1 cellular context compared by ENCODE assay signal in the genomic region with DNA sequence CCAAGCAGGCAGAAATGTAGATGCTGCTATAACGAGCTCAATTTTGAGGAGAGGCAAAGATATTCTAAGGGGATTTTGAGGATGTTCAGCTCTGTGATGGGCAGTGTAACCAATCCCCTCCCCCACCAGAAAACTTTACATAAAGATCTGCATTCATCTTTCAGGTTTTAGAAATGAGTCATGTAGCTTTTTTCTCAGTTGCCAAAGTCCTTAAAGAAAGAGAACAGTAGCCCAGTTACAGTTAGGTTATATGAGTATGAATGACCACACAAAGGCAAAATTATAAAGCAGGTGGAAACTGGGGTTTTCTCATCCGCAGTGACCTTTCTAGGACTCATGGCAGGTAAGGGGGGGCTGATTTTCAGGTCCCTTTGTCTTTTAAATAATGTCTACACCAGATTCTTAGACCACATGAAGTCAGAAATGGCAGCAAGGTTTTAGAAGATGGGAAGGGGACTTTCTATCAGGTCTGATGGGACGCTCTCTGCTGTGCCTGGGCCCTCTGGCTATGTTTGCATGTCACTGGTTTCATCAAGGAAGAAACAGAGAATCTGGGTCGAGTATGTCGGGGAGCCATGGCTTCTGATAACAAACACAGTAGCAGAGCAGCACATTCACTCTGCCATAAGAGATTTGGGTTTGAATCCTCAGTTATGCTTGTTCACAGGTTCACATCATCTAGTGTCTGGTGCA.
TF ChIP-seq lines count a peak whose summit lies in the region.

No MANE protein-coding gene starts in this region.

TF ChIP-seq in GM12878, 131 proteins besides CTCF, POLR2A, EP300 and RAD21 (continued from another document and continues in another):
- no peak for TF ChIP-seq ELK1 (IDR thresholded peaks at IDR 0.05; ENCODE audit: low read depth, low read length)
- peak; percentile 49; the same call in 1 of the 2 replicates for TF ChIP-seq PAX5 (IDR thresholded peaks at IDR 0.05; ENCODE audit: borderline replicate concordance, low read depth, low read length)
- peak; percentile 91 for TF ChIP-seq JUNB (IDR thresholded peaks at IDR 0.05)
- TF ChIP-seq CHD2 (IDR thresholded peaks at IDR 0.05; ENCODE audit: borderline replicate concordance, low read depth, low read length) = peak; percentile 40; the same call in 1 of the 2 replicates
- peak; percentile 21 for TF ChIP-seq SP1 (IDR thresholded peaks at IDR 0.05; ENCODE audit: low read depth, low read length)
- TF ChIP-seq MXI1 (IDR thresholded peaks at IDR 0.05; ENCODE audit: low read depth, low read length) = no peak
- peak; percentile 87; the same call in 1 of the 2 replicates for TF ChIP-seq ZBED1 (IDR thresholded peaks at IDR 0.05; ENCODE audit: borderline replicate concordance)
- TF ChIP-seq MEF2A (IDR thresholded peaks at IDR 0.05; ENCODE audit: insufficient read depth, low read depth, low read length) = peak; percentile 64; the same call in 1 of the 2 replicates
- peak; percentile 29 to 54; a peak in 3 of 4 replicates for TF ChIP-seq BHLHE40 (IDR thresholded peaks at IDR 0.05; ENCODE audit: borderline replicate concordance in 1 of 2, low read depth in 2 of 2, low read length in 1 of 2)
- TF ChIP-seq IRF5 (IDR thresholded peaks at IDR 0.05; ENCODE audit: borderline replicate concordance) = no peak
- TF ChIP-seq POU2F2 (IDR thresholded peaks at IDR 0.05; ENCODE audit: borderline replicate concordance, low read depth, low read length) = peak; percentile 87; the same call in 2 of the 3 replicates
- TF ChIP-seq CBX5 (IDR thresholded peaks at IDR 0.05; ENCODE audit: low read depth) = no peak
- no peak for TF ChIP-seq HDAC2 (IDR thresholded peaks at IDR 0.05)
- TF ChIP-seq YBX1 (IDR thresholded peaks at IDR 0.05) = no peak
- no peak for TF ChIP-seq NKRF (conservative IDR thresholded peaks at IDR 0.05)
- TF ChIP-seq, protein P1, sequence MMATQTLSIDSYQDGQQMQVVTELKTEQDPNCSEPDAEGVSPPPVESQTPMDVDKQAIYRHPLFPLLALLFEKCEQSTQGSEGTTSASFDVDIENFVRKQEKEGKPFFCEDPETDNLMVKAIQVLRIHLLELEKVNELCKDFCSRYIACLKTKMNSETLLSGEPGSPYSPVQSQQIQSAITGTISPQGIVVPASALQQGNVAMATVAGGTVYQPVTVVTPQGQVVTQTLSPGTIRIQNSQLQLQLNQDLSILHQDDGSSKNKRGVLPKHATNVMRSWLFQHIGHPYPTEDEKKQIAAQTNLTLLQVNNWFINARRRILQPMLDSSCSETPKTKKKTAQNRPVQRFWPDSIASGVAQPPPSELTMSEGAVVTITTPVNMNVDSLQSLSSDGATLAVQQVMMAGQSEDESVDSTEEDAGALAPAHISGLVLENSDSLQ (IDR thresholded peaks at IDR 0.05) = peak; percentile 76
- peak; percentile 82 for TF ChIP-seq NR2F1 (conservative IDR thresholded peaks at IDR 0.05)
- no peak for TF ChIP-seq NR2C2 (IDR thresholded peaks at IDR 0.05; ENCODE audit: borderline replicate concordance, control insufficient read depth, insufficient read length, low read depth)
- TF ChIP-seq, protein P2, sequence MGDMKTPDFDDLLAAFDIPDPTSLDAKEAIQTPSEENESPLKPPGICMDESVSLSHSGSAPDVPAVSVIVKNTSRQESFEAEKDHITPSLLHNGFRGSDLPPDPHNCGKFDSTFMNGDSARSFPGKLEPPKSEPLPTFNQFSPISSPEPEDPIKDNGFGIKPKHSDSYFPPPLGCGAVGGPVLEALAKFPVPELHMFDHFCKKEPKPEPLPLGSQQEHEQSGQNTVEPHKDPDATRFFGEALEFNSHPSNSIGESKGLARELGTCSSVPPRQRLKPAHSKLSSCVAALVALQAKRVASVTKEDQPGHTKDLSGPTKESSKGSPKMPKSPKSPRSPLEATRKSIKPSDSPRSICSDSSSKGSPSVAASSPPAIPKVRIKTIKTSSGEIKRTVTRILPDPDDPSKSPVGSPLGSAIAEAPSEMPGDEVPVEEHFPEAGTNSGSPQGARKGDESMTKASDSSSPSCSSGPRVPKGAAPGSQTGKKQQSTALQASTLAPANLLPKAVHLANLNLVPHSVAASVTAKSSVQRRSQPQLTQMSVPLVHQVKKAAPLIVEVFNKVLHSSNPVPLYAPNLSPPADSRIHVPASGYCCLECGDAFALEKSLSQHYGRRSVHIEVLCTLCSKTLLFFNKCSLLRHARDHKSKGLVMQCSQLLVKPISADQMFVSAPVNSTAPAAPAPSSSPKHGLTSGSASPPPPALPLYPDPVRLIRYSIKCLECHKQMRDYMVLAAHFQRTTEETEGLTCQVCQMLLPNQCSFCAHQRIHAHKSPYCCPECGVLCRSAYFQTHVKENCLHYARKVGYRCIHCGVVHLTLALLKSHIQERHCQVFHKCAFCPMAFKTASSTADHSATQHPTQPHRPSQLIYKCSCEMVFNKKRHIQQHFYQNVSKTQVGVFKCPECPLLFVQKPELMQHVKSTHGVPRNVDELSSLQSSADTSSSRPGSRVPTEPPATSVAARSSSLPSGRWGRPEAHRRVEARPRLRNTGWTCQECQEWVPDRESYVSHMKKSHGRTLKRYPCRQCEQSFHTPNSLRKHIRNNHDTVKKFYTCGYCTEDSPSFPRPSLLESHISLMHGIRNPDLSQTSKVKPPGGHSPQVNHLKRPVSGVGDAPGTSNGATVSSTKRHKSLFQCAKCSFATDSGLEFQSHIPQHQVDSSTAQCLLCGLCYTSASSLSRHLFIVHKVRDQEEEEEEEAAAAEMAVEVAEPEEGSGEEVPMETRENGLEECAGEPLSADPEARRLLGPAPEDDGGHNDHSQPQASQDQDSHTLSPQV (IDR thresholded peaks at IDR 0.05) = no peak
- TF ChIP-seq, protein P3, sequence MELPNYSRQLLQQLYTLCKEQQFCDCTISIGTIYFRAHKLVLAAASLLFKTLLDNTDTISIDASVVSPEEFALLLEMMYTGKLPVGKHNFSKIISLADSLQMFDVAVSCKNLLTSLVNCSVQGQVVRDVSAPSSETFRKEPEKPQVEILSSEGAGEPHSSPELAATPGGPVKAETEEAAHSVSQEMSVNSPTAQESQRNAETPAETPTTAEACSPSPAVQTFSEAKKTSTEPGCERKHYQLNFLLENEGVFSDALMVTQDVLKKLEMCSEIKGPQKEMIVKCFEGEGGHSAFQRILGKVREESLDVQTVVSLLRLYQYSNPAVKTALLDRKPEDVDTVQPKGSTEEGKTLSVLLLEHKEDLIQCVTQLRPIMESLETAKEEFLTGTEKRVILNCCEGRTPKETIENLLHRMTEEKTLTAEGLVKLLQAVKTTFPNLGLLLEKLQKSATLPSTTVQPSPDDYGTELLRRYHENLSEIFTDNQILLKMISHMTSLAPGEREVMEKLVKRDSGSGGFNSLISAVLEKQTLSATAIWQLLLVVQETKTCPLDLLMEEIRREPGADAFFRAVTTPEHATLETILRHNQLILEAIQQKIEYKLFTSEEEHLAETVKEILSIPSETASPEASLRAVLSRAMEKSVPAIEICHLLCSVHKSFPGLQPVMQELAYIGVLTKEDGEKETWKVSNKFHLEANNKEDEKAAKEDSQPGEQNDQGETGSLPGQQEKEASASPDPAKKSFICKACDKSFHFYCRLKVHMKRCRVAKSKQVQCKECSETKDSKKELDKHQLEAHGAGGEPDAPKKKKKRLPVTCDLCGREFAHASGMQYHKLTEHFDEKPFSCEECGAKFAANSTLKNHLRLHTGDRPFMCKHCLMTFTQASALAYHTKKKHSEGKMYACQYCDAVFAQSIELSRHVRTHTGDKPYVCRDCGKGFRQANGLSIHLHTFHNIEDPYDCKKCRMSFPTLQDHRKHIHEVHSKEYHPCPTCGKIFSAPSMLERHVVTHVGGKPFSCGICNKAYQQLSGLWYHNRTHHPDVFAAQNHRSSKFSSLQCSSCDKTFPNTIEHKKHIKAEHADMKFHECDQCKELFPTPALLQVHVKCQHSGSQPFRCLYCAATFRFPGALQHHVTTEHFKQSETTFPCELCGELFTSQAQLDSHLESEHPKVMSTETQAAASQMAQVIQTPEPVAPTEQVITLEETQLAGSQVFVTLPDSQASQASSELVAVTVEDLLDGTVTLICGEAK (IDR thresholded peaks at IDR 0.05; ENCODE audit: borderline replicate concordance) = no peak
- TF ChIP-seq ASH2L (IDR thresholded peaks at IDR 0.05; ENCODE audit: borderline replicate concordance, low read depth) = no peak
- peak; percentile 95 for TF ChIP-seq NFIC (IDR thresholded peaks at IDR 0.05; ENCODE audit: low read depth, low read length)
- TF ChIP-seq CBFB (IDR thresholded peaks at IDR 0.05; ENCODE audit: low read depth) = 0 out of 2 replicates have a peak, but pooled peaks have one; percentile 49
- no peak for TF ChIP-seq E2F4 (IDR thresholded peaks at IDR 0.05; ENCODE audit: low read depth, low read length)
- TF ChIP-seq, protein P4, sequence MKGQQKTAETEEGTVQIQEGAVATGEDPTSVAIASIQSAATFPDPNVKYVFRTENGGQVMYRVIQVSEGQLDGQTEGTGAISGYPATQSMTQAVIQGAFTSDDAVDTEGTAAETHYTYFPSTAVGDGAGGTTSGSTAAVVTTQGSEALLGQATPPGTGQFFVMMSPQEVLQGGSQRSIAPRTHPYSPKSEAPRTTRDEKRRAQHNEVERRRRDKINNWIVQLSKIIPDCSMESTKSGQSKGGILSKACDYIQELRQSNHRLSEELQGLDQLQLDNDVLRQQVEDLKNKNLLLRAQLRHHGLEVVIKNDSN (IDR thresholded peaks at IDR 0.05; ENCODE audit: borderline replicate concordance, extremely low read length, insufficient read depth, low read depth, low read length) = no peak
- no peak for TF ChIP-seq SMAD1 (IDR thresholded peaks at IDR 0.05; ENCODE audit: low read depth, partially characterized antibody)
- TF ChIP-seq LARP7 (IDR thresholded peaks at IDR 0.05) = no peak
- TF ChIP-seq, protein P5, sequence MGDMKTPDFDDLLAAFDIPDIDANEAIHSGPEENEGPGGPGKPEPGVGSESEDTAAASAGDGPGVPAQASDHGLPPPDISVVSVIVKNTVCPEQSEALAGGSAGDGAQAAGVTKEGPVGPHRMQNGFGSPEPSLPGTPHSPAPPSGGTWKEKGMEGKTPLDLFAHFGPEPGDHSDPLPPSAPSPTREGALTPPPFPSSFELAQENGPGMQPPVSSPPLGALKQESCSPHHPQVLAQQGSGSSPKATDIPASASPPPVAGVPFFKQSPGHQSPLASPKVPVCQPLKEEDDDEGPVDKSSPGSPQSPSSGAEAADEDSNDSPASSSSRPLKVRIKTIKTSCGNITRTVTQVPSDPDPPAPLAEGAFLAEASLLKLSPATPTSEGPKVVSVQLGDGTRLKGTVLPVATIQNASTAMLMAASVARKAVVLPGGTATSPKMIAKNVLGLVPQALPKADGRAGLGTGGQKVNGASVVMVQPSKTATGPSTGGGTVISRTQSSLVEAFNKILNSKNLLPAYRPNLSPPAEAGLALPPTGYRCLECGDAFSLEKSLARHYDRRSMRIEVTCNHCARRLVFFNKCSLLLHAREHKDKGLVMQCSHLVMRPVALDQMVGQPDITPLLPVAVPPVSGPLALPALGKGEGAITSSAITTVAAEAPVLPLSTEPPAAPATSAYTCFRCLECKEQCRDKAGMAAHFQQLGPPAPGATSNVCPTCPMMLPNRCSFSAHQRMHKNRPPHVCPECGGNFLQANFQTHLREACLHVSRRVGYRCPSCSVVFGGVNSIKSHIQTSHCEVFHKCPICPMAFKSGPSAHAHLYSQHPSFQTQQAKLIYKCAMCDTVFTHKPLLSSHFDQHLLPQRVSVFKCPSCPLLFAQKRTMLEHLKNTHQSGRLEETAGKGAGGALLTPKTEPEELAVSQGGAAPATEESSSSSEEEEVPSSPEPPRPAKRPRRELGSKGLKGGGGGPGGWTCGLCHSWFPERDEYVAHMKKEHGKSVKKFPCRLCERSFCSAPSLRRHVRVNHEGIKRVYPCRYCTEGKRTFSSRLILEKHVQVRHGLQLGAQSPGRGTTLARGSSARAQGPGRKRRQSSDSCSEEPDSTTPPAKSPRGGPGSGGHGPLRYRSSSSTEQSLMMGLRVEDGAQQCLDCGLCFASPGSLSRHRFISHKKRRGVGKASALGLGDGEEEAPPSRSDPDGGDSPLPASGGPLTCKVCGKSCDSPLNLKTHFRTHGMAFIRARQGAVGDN (IDR thresholded peaks at IDR 0.05) = no peak
- no peak for TF ChIP-seq GABPA (IDR thresholded peaks at IDR 0.05; ENCODE audit: low read depth)
- TF ChIP-seq NFYA (IDR thresholded peaks at IDR 0.05; ENCODE audit: borderline replicate concordance, low read depth, low read length) = no peak
